In genomic region chr14:24215495-24216344, GRCh38 we compare ENCODE assay signal across 8 cellular contexts. TPM values are rescaled to one million over a fixed set of nuclear protein-coding genes. Genes with fewer than 3 reads are reported as not detected.
DNase-seq lines count a peak whose midpoint lies in the region; ATAC-seq and TF ChIP-seq lines count a peak whose summit lies in the region.

Gene MDP1 (minus strand): TSS chr14:24216066. CDS start chr14:24215955, 111 bp downstream.

- BruUV-seq in OCI-LY7 (replicated peaks; lab: Mats Ljungman, UMichigan): no TSS peak

- H4K20me1 ChIP-seq in OCI-LY7 (ENCODE audit: insufficient read depth, low read length): no peaks in the 10 kb centered on the region

- H3K36me3 ChIP-seq in OCI-LY7 (ENCODE audit: insufficient read depth, low read length) (peaks cover 18% of the 10 kb centered on the region), muscle layer of colon (ENCODE audit: insufficient read depth, low read length) (peaks cover 6% of the 10 kb centered on the region)

- H3K27ac ChIP-seq in OCI-LY7 (ENCODE audit: low read depth, low read length, poor library complexity, severe bottlenecking) (peak within 1 kb of the TSS; percentile 70), muscle layer of colon (ENCODE audit: low read depth, low read length) (peak within 1 kb of the TSS; percentile 90)

- H3K9ac ChIP-seq in muscle layer of colon (ENCODE audit: low read length): peak within 1 kb of the TSS; percentile 66

- H2AFZ ChIP-seq in OCI-LY7 (ENCODE audit: low read length): peak within 1 kb of the TSS; percentile 65

- DNase-seq in DMS114 treated with DMSO at 0.1 percent for 48 hours (lab: John Stamatoyannopoulos, UW; ENCODE audit: unreplicated experiment): peak; percentile 61
- DNase-seq in HuH-7 (ENCODE audit: low spot score): peak; percentile 85
- DNase-seq in OCI-LY7 (ENCODE audit: low spot score): peak; percentile 93
- peak; percentile 78 for DNase-seq in activated T-cell treated with anti-CD3 and anti-CD28 coated beads for 24 hours (ENCODE audit: low read depth)
- no peak for DNase-seq in epithelial cell of proximal tubule (ENCODE audit: low read depth)
- DNase-seq in stimulated activated CD8-positive, alpha-beta memory T cell treated with anti-CD3 and anti-CD28 coated beads, Interleukin-7, amount 100 ng/mL, for 24 hours (ENCODE audit: low read depth): peak; percentile 58

- no peaks in the 10 kb centered on the region for H3K9me3 ChIP-seq in OCI-LY7 (ENCODE audit: low read length)
- H3K9me3 ChIP-seq in muscle layer of colon (ENCODE audit: low read length): no peaks in the 10 kb centered on the region

- ATAC-seq in GM21515 (IDR thresholded peaks at IDR 0.05; ENCODE audit: unreplicated experiment): peak; percentile 63

- TF ChIP-seq CTCF in OCI-LY7 (conservative IDR thresholded peaks at IDR 0.05; ENCODE audit: low read length) (peak; percentile 85), epithelial cell of proximal tubule (conservative IDR thresholded peaks at IDR 0.05; ENCODE audit: low read depth, low read length) (peak; percentile 53)

- peak within 1 kb of the TSS; percentile 82 for H3K4me2 ChIP-seq in OCI-LY7 (ENCODE audit: low read length)

- POLR2A ChIA-PET in OCI-LY7 (lab: Charles Lee): interaction anchor here (0.7 to 1.5 kb wide), 6 partner anchors 9 to 126 kb away, joined by 3 to 6 read pairs (median 4); partner anchors contain the start of genes DHRS1, NOP9, RABGGTA and TINF2

- intact Hi-C loops in OCI-LY7 (cut with micrococcal nuclease; ENCODE audit: unreplicated experiment): loop anchor here (1.0 kb wide), 1 partner anchor 56 kb away; the partner anchor contains the start of gene RABGGTA

- peaks cover 31% of the 10 kb centered on the region for H3K79me2 ChIP-seq in OCI-LY7 (ENCODE audit: insufficient read depth, low read depth, low read length)

- CTCF ChIA-PET in OCI-LY7 (lab: Charles Lee; ENCODE audit: unreplicated experiment): no interaction called here

- H3K4me3 ChIP-seq in OCI-LY7 (ENCODE audit: low read depth, low read length, poor library complexity, severe bottlenecking) (peak within 1 kb of the TSS; percentile 76), epithelial cell of proximal tubule (ENCODE audit: low read depth, low read length) (peak within 1 kb of the TSS; percentile 86), muscle layer of colon (ENCODE audit: low read depth in 1 of 2, low read length in 2 of 2) (peak within 1 kb of the TSS; percentile 66 to 81)

- H3K27me3 ChIP-seq in muscle layer of colon (ENCODE audit: control insufficient read depth in 1 of 2, insufficient read depth in 2 of 2, low read length in 2 of 2): no peaks in the 10 kb centered on the region

- no peaks in the 10 kb centered on the region for H3K9me2 ChIP-seq in OCI-LY7 (ENCODE audit: insufficient read depth, low read length)

- H3K4me1 ChIP-seq in OCI-LY7 (ENCODE audit: insufficient read depth, low read length, poor library complexity, severe bottlenecking): peaks cover 28% of the 10 kb centered on the region
- peaks cover 17% of the 10 kb centered on the region for H3K4me1 ChIP-seq in muscle layer of colon (ENCODE audit: insufficient read depth, low read length)

RNA-seq across cellular contexts. Expression of gene MDP1, which starts in this region (rescaled TPM):
- 21.5 and 23.2 TPM in 2 replicates for total RNA-seq in OCI-LY7 (2014; rRNA removed; shearing (Covaris generic))
- total RNA-seq in OCI-LY7 (2022) (26.6 and 30.9 TPM in 2 replicates), epithelial cell of proximal tubule (15.6 and 26.1 TPM in 2 replicates)
